In genomic region chr19:17681505-17682125, GRCh38 we compare ENCODE assay signal across 1 cellular context.
TF ChIP-seq lines count a peak whose summit lies in the region.

No MANE protein-coding gene starts in this region.

TF ChIP-seq in HepG2, 621 proteins besides CTCF, POLR2A, EP300 and RAD21 (continued from another document):
- TF ChIP-seq NR0B2 (CRISPR knock-in tag; IDR thresholded peaks at IDR 0.05) (no peak), MIER2 (CRISPR knock-in tag; IDR thresholded peaks at IDR 0.05) (peak; percentile 94), REST (IDR thresholded peaks at IDR 0.05; ENCODE audit: borderline replicate concordance in 1 of 2, low read depth in 1 of 2, low read length in 2 of 2) (peak; percentile 96 to 97), KLF16 (CRISPR knock-in tag; IDR thresholded peaks at IDR 0.05) (0 out of 4 replicates have a peak, but pooled peaks of 1 of the 2 experiments have one; percentile 23), RARA (CRISPR knock-in tag; IDR thresholded peaks at IDR 0.05) (0 out of 2 replicates have a peak, but pooled peaks have one; percentile 35), EHMT2 (IDR thresholded peaks at IDR 0.05; ENCODE audit: borderline replicate concordance, low read depth, low read length) (peak; percentile 44; the same call in 1 of the 2 replicates), ZNF331 (CRISPR knock-in tag; IDR thresholded peaks at IDR 0.05) (0 out of 2 replicates have a peak, but pooled peaks have one; percentile 20), SMAD3 (CRISPR knock-in tag; IDR thresholded peaks at IDR 0.05) (0 out of 2 replicates have a peak, but pooled peaks have one; percentile 40), NCOA2 (CRISPR knock-in tag; IDR thresholded peaks at IDR 0.05) (peak; percentile 16; the same call in 1 of the 2 replicates), TSC22D2 (CRISPR knock-in tag; IDR thresholded peaks at IDR 0.05; ENCODE audit: borderline replicate concordance) (0 out of 2 replicates have a peak, but pooled peaks have one; percentile 68), PBX3 (CRISPR knock-in tag; IDR thresholded peaks at IDR 0.05; ENCODE audit: borderline replicate concordance) (no peak), KLF11 (CRISPR knock-in tag; IDR thresholded peaks at IDR 0.05) (peak; percentile 48; the same call in 1 of the 2 replicates), ZBTB26 (CRISPR knock-in tag; IDR thresholded peaks at IDR 0.05; ENCODE audit: borderline replicate concordance) (0 out of 2 replicates have a peak, but pooled peaks have one; percentile 61), DR1 (CRISPR knock-in tag; IDR thresholded peaks at IDR 0.05) (no peak), ARID5B (CRISPR knock-in tag; IDR thresholded peaks at IDR 0.05) (no peak), SALL2 (CRISPR knock-in tag; IDR thresholded peaks at IDR 0.05) (no peak), ARNT2 (CRISPR knock-in tag; IDR thresholded peaks at IDR 0.05; ENCODE audit: low read depth) (peak; percentile 48; the same call in 1 of the 2 replicates), IRF2 (CRISPR knock-in tag; IDR thresholded peaks at IDR 0.05) (no peak), SALL1 (CRISPR knock-in tag; IDR thresholded peaks at IDR 0.05) (peak; percentile 70)
- TF ChIP-seq, protein P1, sequence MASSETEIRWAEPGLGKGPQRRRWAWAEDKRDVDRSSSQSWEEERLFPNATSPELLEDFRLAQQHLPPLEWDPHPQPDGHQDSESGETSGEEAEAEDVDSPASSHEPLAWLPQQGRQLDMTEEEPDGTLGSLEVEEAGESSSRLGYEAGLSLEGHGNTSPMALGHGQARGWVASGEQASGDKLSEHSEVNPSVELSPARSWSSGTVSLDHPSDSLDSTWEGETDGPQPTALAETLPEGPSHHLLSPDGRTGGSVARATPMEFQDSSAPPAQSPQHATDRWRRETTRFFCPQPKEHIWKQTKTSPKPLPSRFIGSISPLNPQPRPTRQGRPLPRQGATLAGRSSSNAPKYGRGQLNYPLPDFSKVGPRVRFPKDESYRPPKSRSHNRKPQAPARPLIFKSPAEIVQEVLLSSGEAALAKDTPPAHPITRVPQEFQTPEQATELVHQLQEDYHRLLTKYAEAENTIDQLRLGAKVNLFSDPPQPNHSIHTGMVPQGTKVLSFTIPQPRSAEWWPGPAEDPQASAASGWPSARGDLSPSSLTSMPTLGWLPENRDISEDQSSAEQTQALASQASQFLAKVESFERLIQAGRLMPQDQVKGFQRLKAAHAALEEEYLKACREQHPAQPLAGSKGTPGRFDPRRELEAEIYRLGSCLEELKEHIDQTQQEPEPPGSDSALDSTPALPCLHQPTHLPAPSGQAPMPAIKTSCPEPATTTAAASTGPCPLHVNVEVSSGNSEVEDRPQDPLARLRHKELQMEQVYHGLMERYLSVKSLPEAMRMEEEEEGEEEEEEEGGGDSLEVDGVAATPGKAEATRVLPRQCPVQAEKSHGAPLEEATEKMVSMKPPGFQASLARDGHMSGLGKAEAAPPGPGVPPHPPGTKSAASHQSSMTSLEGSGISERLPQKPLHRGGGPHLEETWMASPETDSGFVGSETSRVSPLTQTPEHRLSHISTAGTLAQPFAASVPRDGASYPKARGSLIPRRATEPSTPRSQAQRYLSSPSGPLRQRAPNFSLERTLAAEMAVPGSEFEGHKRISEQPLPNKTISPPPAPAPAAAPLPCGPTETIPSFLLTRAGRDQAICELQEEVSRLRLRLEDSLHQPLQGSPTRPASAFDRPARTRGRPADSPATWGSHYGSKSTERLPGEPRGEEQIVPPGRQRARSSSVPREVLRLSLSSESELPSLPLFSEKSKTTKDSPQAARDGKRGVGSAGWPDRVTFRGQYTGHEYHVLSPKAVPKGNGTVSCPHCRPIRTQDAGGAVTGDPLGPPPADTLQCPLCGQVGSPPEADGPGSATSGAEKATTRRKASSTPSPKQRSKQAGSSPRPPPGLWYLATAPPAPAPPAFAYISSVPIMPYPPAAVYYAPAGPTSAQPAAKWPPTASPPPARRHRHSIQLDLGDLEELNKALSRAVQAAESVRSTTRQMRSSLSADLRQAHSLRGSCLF (CRISPR knock-in tag; IDR thresholded peaks at IDR 0.05; ENCODE audit: borderline replicate concordance) = no peak
- TF ChIP-seq, protein P2, sequence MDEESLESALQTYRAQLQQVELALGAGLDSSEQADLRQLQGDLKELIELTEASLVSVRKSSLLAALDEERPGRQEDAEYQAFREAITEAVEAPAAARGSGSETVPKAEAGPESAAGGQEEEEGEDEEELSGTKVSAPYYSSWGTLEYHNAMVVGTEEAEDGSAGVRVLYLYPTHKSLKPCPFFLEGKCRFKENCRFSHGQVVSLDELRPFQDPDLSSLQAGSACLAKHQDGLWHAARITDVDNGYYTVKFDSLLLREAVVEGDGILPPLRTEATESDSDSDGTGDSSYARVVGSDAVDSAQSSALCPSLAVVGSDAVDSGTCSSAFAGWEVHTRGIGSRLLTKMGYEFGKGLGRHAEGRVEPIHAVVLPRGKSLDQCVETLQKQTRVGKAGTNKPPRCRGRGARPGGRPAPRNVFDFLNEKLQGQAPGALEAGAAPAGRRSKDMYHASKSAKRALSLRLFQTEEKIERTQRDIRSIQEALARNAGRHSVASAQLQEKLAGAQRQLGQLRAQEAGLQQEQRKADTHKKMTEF (CRISPR knock-in tag; IDR thresholded peaks at IDR 0.05) = 0 out of 2 replicates have a peak, but pooled peaks have one; percentile 19
- TF ChIP-seq, protein P3, sequence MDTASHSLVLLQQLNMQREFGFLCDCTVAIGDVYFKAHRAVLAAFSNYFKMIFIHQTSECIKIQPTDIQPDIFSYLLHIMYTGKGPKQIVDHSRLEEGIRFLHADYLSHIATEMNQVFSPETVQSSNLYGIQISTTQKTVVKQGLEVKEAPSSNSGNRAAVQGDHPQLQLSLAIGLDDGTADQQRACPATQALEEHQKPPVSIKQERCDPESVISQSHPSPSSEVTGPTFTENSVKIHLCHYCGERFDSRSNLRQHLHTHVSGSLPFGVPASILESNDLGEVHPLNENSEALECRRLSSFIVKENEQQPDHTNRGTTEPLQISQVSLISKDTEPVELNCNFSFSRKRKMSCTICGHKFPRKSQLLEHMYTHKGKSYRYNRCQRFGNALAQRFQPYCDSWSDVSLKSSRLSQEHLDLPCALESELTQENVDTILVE (CRISPR knock-in tag; IDR thresholded peaks at IDR 0.05) = peak; percentile 71
